In the genomic region with DNA sequence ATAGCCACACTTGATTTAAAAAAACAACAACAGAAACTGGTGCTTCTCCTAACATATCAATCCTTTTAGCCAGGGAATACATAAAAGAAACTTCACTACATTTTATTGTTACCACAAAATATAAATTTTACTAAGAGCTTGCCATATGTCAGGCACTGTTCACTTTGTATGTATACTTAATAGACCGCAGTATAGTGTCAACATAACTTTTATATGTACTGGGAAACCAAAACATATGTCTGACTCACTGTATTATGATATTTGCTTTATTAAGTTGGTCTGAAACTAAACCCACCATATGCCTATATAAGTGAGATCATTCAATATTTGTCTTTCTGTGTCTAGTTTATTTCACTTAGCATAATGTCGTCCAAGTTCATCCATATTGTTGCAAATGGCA, we compare ENCODE assay signal across 26 cellular contexts.
"Had no signal": no experiment of that assay in that cellular context is flagged by ENCODE, and none has a peak within 500 bp of the region (broad histone marks: within the 10 kb centered on the region; RNA-seq: fewer than 3 reads in every experiment).

No MANE protein-coding gene starts in this region.

- H3K36me3 ChIP-seq: ascending aorta had no signal

- ATAC-seq: activated CD8-positive, alpha-beta memory T cell treated with anti-CD3 and anti-CD28 coated beads, Interleukin-2, amount 10 ng/mL, durations not matched to agents 7 days and 5 days; activated naive CD4-positive, alpha-beta T cell treated with anti-CD3 and anti-CD28 coated beads, Interleukin-2, amount 50 U/mL, for 72 hours; activated naive CD8-positive, alpha-beta T cell treated with anti-CD3 and anti-CD28 coated beads, Interleukin-2, amount 50 U/mL, for 24 hours; body of pancreas; T-helper 17 cell; WTC11 had no signal

- H3K27me3 ChIP-seq: ascending aorta, body of pancreas had no signal

- H3K9me3 ChIP-seq: ascending aorta, body of pancreas had no signal

- DNase-seq: activated CD4-positive, alpha-beta T cell treated with anti-CD3 and anti-CD28 coated beads, Interleukin-2, amount 10 ng/mL, durations not matched to agents 24 days and 14 days; activated CD4-positive, alpha-beta T cell treated with anti-CD3 and anti-CD28 coated beads, Interleukin-2, amount 50 U/mL, for 48 hours; activated CD4-positive, CD25-positive, alpha-beta regulatory T cell treated with anti-CD3 and anti-CD28 coated beads, Interleukin-2, amount 50 U/mL, for 72 hours; activated CD8-positive, alpha-beta memory T cell treated with anti-CD3 and anti-CD28 coated beads, Interleukin-2, amount 10 ng/mL, durations not matched to agents 7 days and 5 days; activated effector memory CD4-positive, alpha-beta T cell treated with Interleukin-2 at 50 U/mL for 16 hours; activated naive CD4-positive, alpha-beta T cell; activated naive CD8-positive, alpha-beta T cell treated with anti-CD3 and anti-CD28 coated beads, Interleukin-2, amount 50 U/mL, for 24 hours; activated T-cell treated with anti-CD3 and anti-CD28 coated beads, Interleukin-2, amount 50 U/mL, for 24 hours; amniotic stem cell; body of pancreas; central memory CD4-positive, alpha-beta T cell; MM.1S; NCI-H1105; NCI-H1436; NCI-H187 treated with DMSO at 0.1 percent for 48 hours; NCI-H2107; NCI-H510A treated with DMSO at 0.1 percent for 48 hours; PC-9; SHP77 treated with DMSO at 0.1 percent for 48 hours; T-helper 17 cell; T-helper 9 cell had no signal

- FAIRE-seq: bronchial epithelial cell had no signal

- H3K4me3 ChIP-seq: ascending aorta, body of pancreas, PC-9 had no signal

- H3K27ac ChIP-seq: ascending aorta, body of pancreas, KMS-11, PC-9 had no signal

- H3K4me1 ChIP-seq: ascending aorta, body of pancreas had no signal
